ENCODE assay signal across 18 cellular contexts in the genomic region with DNA sequence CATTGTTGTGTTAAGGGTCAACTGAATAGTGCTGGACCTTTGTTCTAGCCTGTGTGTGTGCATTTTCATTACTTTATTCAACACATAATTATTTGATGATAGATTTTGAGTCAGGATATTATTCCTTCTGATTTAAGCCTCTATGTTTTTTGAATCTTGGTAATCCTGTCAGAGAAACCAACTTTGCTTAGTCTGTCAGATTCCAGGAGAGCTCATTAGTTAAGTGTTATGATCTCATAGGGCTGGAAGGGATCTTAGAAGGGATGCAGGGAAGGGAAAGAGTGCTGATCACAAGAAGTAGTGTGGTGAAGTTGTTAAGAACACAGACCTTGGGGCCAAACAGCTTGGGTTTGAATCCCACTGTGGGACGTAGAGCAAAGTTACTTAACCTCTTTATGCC.
"Had no signal": no experiment of that assay in that cellular context is flagged by ENCODE, and none has a peak within 500 bp of the region (broad histone marks: within the 10 kb centered on the region; RNA-seq: fewer than 3 reads in every experiment).

No MANE protein-coding gene starts in this region.

- H3K36me3 ChIP-seq: MG63, SJSA1 had no signal

- H3K4me1 ChIP-seq: SJSA1 had no signal

- H3K27ac ChIP-seq: SJSA1, SK-N-MC had no signal

- H3K9me3 ChIP-seq: MG63, SJSA1 had no signal

- H3K4me3 ChIP-seq: MG63, SJSA1, SK-N-MC had no signal

- H3K27me3 ChIP-seq: MG63, SJSA1 had no signal

- DNase-seq: Karpas-422, KG1, MG63, NCI-H1092 treated with DMSO at 0.1 percent for 48 hours, NCI-H1436, NCI-H187, NCI-H2029, NCI-H2081 treated with DMSO at 0.1 percent for 48 hours, NCI-H2171, NCI-H345, NCI-H446 treated with DMSO at 0.1 percent for 48 hours, NCI-H510A treated with DMSO at 0.1 percent for 48 hours, NCI-H526, Right ventricle myocardium superior, RPMI8226, SIG-M5 had no signal
